Comparison of ENCODE assay signal across 13 cellular contexts in genomic region chr1:33228935-33229487, GRCh38. TPM values are rescaled to one million over a fixed set of nuclear protein-coding genes. Genes with fewer than 3 reads are reported as not detected.
DNase-seq lines count a peak whose midpoint lies in the region; ATAC-seq and TF ChIP-seq lines count a peak whose summit lies in the region.
"Had no signal": no experiment of that assay in that cellular context is flagged by ENCODE, and none has a peak within 500 bp of the region (broad histone marks: within the 10 kb centered on the region; RNA-seq: fewer than 3 reads in every experiment).

No MANE protein-coding gene starts in this region.

- H3K4me2 ChIP-seq in MM.1S (ENCODE audit: low read depth, low read length) = no peak overlapping the region

- peaks cover 6% of the 10 kb centered on the region for H3K27me3 Mint-ChIP-seq in osteocyte (ENCODE audit: unreplicated experiment)
- H3K27me3 Mint-ChIP-seq in natural killer cell treated with Interleukin-12 subunit alpha and Interleukin-12 subunit beta and Interleukin-15 and Interleukin-18, amount 100 ng/mL, for 72 hours = peaks cover 16 to 22% of the 10 kb centered on the region in 2 donors

- no peak overlapping the region for H3K9ac ChIP-seq in MM.1S (ENCODE audit: low read length)

- H3K4me1 Mint-ChIP-seq in osteocyte (ENCODE audit: unreplicated experiment) = peaks cover 8% of the 10 kb centered on the region
- no peaks in the 10 kb centered on the region for H3K4me1 Mint-ChIP-seq in natural killer cell treated with Interleukin-12 subunit alpha and Interleukin-12 subunit beta and Interleukin-15 and Interleukin-18, amount 100 ng/mL, for 72 hours (ENCODE audit: low read depth in 2 of 2)
- H3K4me1 Mint-ChIP-seq: stimulated activated naive B cell treated with anti-CD40 and anti-IgM and Interleukin-4, amounts not matched to agents 10 μg/mL and 1 μg/mL and 100 μg/mL, for 72 hours had no signal

- no peaks in the 10 kb centered on the region for H3F3A ChIP-seq in MM.1S (ENCODE audit: insufficient read depth, low read length)

- DNase-seq in EH (ENCODE audit: low read depth) (peak; percentile 95), NCI-H82 treated with DMSO at 0.1 percent for 48 hours (lab: John Stamatoyannopoulos, UW; ENCODE audit: unreplicated experiment) (peak; percentile 71), fibroblast of peridontal ligament (ENCODE audit: extremely low read depth) (peak; percentile 96), osteocyte (ENCODE audit: extremely low spot score, unreplicated experiment) (peak; percentile 25), MM.1S (no peak), GM20000 (ENCODE audit: low spot score) (no peak)
- DNase-seq in natural killer cell treated with Interleukin-12 subunit alpha and Interleukin-12 subunit beta and Interleukin-15 and Interleukin-18, amount 100 ng/mL, for 72 hours (ENCODE audit: low spot score) = no peak
- DNase-seq in stimulated activated naive CD4-positive, alpha-beta T cell treated with Interleukin-2 at 50 U/mL for 16 hours (lab: John Stamatoyannopoulos, UW) = no peak
- DNase-seq: activated naive CD4-positive, alpha-beta T cell; NCI-H187 treated with DMSO at 0.1 percent for 48 hours; stimulated activated naive B cell treated with anti-CD40 and anti-IgM and Interleukin-4, amounts not matched to agents 10 μg/mL and 1 μg/mL and 100 μg/mL, for 72 hours; T-helper 2 cell had no signal

- peaks cover 2% of the 10 kb centered on the region for H3K36me3 Mint-ChIP-seq in osteocyte (ENCODE audit: unreplicated experiment)
- H3K36me3 Mint-ChIP-seq in natural killer cell treated with Interleukin-12 subunit alpha and Interleukin-12 subunit beta and Interleukin-15 and Interleukin-18, amount 100 ng/mL, for 72 hours = peaks cover 12% of the 10 kb centered on the region
- H3K36me3 Mint-ChIP-seq: stimulated activated naive B cell treated with anti-CD40 and anti-IgM and Interleukin-4, amounts not matched to agents 10 μg/mL and 1 μg/mL and 100 μg/mL, for 72 hours had no signal

- no peaks in the 10 kb centered on the region for H3K4me1 ChIP-seq in MM.1S (ENCODE audit: low read length)

- H3K4me3 ChIP-seq in MM.1S (ENCODE audit: low read length) = no peak overlapping the region

- H3K4me3 Mint-ChIP-seq in osteocyte (ENCODE audit: unreplicated experiment) = no peak overlapping the region
- no peak overlapping the region for H3K4me3 Mint-ChIP-seq in natural killer cell treated with Interleukin-12 subunit alpha and Interleukin-12 subunit beta and Interleukin-15 and Interleukin-18, amount 100 ng/mL, for 72 hours
- H3K4me3 Mint-ChIP-seq: stimulated activated naive B cell treated with anti-CD40 and anti-IgM and Interleukin-4, amounts not matched to agents 10 μg/mL and 1 μg/mL and 100 μg/mL, for 72 hours had no signal

- ATAC-seq in natural killer cell treated with Interleukin-12 subunit alpha and Interleukin-12 subunit beta and Interleukin-15 and Interleukin-18, amount 100 ng/mL, for 72 hours = no peak
- ATAC-seq: stimulated activated naive B cell treated with anti-CD40 and anti-IgM and Interleukin-4, amounts not matched to agents 10 μg/mL and 1 μg/mL and 100 μg/mL, for 72 hours had no signal

- no peak for TF ChIP-seq CTCF in osteocyte (IDR thresholded peaks at IDR 0.05)
- TF ChIP-seq CTCF in MM.1S (IDR thresholded peaks at IDR 0.05; ENCODE audit: low read length) = no peak
- TF ChIP-seq CTCF in GM20000 (IDR thresholded peaks at IDR 0.05; ENCODE audit: extremely low read depth, missing control alignments) = no peak

- peak overlapping the region; percentile 69 for H3K27ac Mint-ChIP-seq in osteocyte (ENCODE audit: unreplicated experiment)
- H3K27ac Mint-ChIP-seq in natural killer cell treated with Interleukin-12 subunit alpha and Interleukin-12 subunit beta and Interleukin-15 and Interleukin-18, amount 100 ng/mL, for 72 hours = no peak overlapping the region
- H3K27ac Mint-ChIP-seq: progenitor cell of endocrine pancreas; stimulated activated naive B cell treated with anti-CD40 and anti-IgM and Interleukin-4, amounts not matched to agents 10 μg/mL and 1 μg/mL and 100 μg/mL, for 72 hours had no signal

- H3K79me2 ChIP-seq in MM.1S (ENCODE audit: low read length) = no peaks in the 10 kb centered on the region

- H4K20me1 ChIP-seq in MM.1S (ENCODE audit: insufficient read depth, low read length) = no peaks in the 10 kb centered on the region

- H3K36me3 ChIP-seq in MM.1S (replicated peaks; ENCODE audit: insufficient read depth, low read length) = no peaks in the 10 kb centered on the region

- no peak overlapping the region for H3K27ac ChIP-seq in MM.1S (ENCODE audit: low read length)

- no peaks in the 10 kb centered on the region for H3K9me2 ChIP-seq in MM.1S (replicated peaks; ENCODE audit: insufficient read depth, low read length)

- H3K9me3 ChIP-seq in MM.1S (replicated peaks; ENCODE audit: insufficient read depth, low read length) = no peaks in the 10 kb centered on the region

- no peaks in the 10 kb centered on the region for H3K27me3 ChIP-seq in MM.1S (replicated peaks; ENCODE audit: insufficient read depth, low read length)

- H2AFZ ChIP-seq in MM.1S (ENCODE audit: low read length) = no peak overlapping the region

- H3K9me3 Mint-ChIP-seq in osteocyte (ENCODE audit: unreplicated experiment) = peaks cover 11% of the 10 kb centered on the region
- H3K9me3 Mint-ChIP-seq in natural killer cell treated with Interleukin-12 subunit alpha and Interleukin-12 subunit beta and Interleukin-15 and Interleukin-18, amount 100 ng/mL, for 72 hours = no peaks in the 10 kb centered on the region

RNA-seq across cellular contexts. Expression of gene ZNF362, which starts 27.3 kb away (rescaled TPM):
- total RNA-seq in osteocyte = 97.0 and 110 TPM in 2 replicates
- 1 to 10 TPM; 6.7 to 7.5 TPM for total RNA-seq in natural killer cell treated with Interleukin-12 subunit alpha and Interleukin-12 subunit beta and Interleukin-15 and Interleukin-18, amount 100 ng/mL, for 72 hours

RNA-seq across cellular contexts. Expression of gene TRIM62, which starts 47.2 kb away (rescaled TPM):
- 71.8 and 78.7 TPM in 2 replicates for total RNA-seq in osteocyte
- 10 to 100 TPM in 1 of 2 donors, 1 to 10 TPM in 1; 8.7 to 15.0 TPM for total RNA-seq in natural killer cell treated with Interleukin-12 subunit alpha and Interleukin-12 subunit beta and Interleukin-15 and Interleukin-18, amount 100 ng/mL, for 72 hours

Comparison
In these comparisons a context has a peak if more than half of its experiments do, and no peak if none do; other contexts are left out.
1. DNase-seq: peak in EH (single experiment), NCI-H82 treated with DMSO at 0.1 percent for 48 hours (single experiment), fibroblast of peridontal ligament (single experiment) and osteocyte (single experiment); none in natural killer cell treated with Interleukin-12 subunit alpha and Interleukin-12 subunit beta and Interleukin-15 and Interleukin-18, amount 100 ng/mL, for 72 hours (single experiment), stimulated activated naive CD4-positive, alpha-beta T cell treated with Interleukin-2 at 50 U/mL for 16 hours (single experiment), MM.1S (single experiment) and GM20000 (single experiment).
2. RNA of gene ZNF362, which starts 27.3 kb away (total RNA-seq): 97.0 to 110 TPM in osteocyte; 6.7 to 7.5 TPM in natural killer cell treated with Interleukin-12 subunit alpha and Interleukin-12 subunit beta and Interleukin-15 and Interleukin-18, amount 100 ng/mL, for 72 hours; every median in the first group is over 10 times any median in the second.